In genomic region chr2:88857274-88857741, GRCh38 we compare ENCODE assay signal across 16 cellular contexts.
DNase-seq lines count a peak whose midpoint lies in the region; FAIRE-seq and TF ChIP-seq lines count a peak whose summit lies in the region.
"Had no signal": no experiment of that assay in that cellular context is flagged by ENCODE, and none has a peak within 500 bp of the region (broad histone marks: within the 10 kb centered on the region; RNA-seq: fewer than 3 reads in every experiment).

No MANE protein-coding gene starts in this region.

- H3K4me1 Mint-ChIP-seq in CD14-positive monocyte: peaks cover 7% of the 10 kb centered on the region
- no peaks in the 10 kb centered on the region for H3K4me1 Mint-ChIP-seq in neural progenitor cell

- peak; percentile 92 for TF ChIP-seq POLR2A in GM12892 (IDR thresholded peaks at IDR 0.05; ENCODE audit: low read depth, low read length)

- no CpG with 5 or more reads among the region's 9 CpGs for WGBS in neuronal stem cell (ENCODE audit: extremely low coverage in 2 of 2, insufficient read length in 2 of 2, insufficient replicate concordance in 1 of 2), 2 donors

- H3K4me3 ChIP-seq in KMS-11 (IDR thresholded peaks at IDR 0.05; ENCODE audit: insufficient read depth, low read depth, low read length): peak overlapping the region; percentile 43
- H3K4me3 ChIP-seq in neuronal stem cell (ENCODE audit: low read length in 2 of 2): no peak overlapping the region
- H3K4me3 ChIP-seq in neural progenitor cell: no peak overlapping the region
- H3K4me3 ChIP-seq: gastroesophageal sphincter, K562, testis had no signal

- H3K27ac Mint-ChIP-seq in CD14-positive monocyte: no peak overlapping the region
- no peak overlapping the region for H3K27ac Mint-ChIP-seq in neural progenitor cell
- H3K27ac Mint-ChIP-seq: immature natural killer cell had no signal

- peaks cover 59% of the 10 kb centered on the region for H3K4me1 ChIP-seq in KMS-11 (ENCODE audit: low read depth, poor library complexity, severe bottlenecking)
- H3K4me1 ChIP-seq in neuronal stem cell (ENCODE audit: control insufficient read depth in 2 of 2, insufficient read depth in 1 of 2, low read depth in 1 of 2, low read length in 2 of 2): peaks cover 0 to 9% of the 10 kb centered on the region in 2 donors
- H3K4me1 ChIP-seq in neural progenitor cell: no peaks in the 10 kb centered on the region
- H3K4me1 ChIP-seq: gastroesophageal sphincter, testis had no signal

- H3K4me2 ChIP-seq in KMS-11 (peak overlapping the region; percentile 98), neuronal stem cell (ENCODE audit: insufficient read depth, low read length, poor library complexity, severe bottlenecking) (no peak overlapping the region), neural progenitor cell (no peak overlapping the region)

- H3K27ac ChIP-seq in KMS-11: peak overlapping the region; percentile 100
- H3K27ac ChIP-seq in neuronal stem cell (replicated peaks; ENCODE audit: low read length): no peak overlapping the region
- H3K27ac ChIP-seq in neural progenitor cell: no peak overlapping the region
- H3K27ac ChIP-seq: gastroesophageal sphincter, testis, WERI-Rb-1 had no signal

- H3F3A ChIP-seq in neural progenitor cell (ENCODE audit: low read depth): no peaks in the 10 kb centered on the region

- H3K9me3 Mint-ChIP-seq in CD14-positive monocyte (no peaks in the 10 kb centered on the region), neural progenitor cell (peaks cover 2% of the 10 kb centered on the region)
- H3K9me3 Mint-ChIP-seq: immature natural killer cell had no signal

- H3K79me1 ChIP-seq in neuronal stem cell (ENCODE audit: low read depth, low read length): no peaks in the 10 kb centered on the region

- H4K91ac ChIP-seq in neuronal stem cell (ENCODE audit: low read depth, low read length, poor library complexity): no peak overlapping the region

- H2AFZ ChIP-seq in KMS-11 (ENCODE audit: low read depth) (no peak overlapping the region), neuronal stem cell (ENCODE audit: low read length) (no peak overlapping the region), neural progenitor cell (replicated peaks) (no peak overlapping the region)

- no peak for TF ChIP-seq CTCF in KMS-11 (conservative IDR thresholded peaks at IDR 0.05; ENCODE audit: low read depth, low read length)
- no peak for TF ChIP-seq CTCF in CD14-positive monocyte (IDR thresholded peaks at IDR 0.05)
- TF ChIP-seq CTCF in neural progenitor cell (IDR thresholded peaks at IDR 0.05): no peak

- H2BK12ac ChIP-seq in neuronal stem cell (ENCODE audit: low read length): no peak overlapping the region

- H3K9me3 ChIP-seq in neuronal stem cell (replicated peaks in 1 of 2; ENCODE audit: control insufficient read depth in 2 of 2, insufficient read depth in 1 of 2, low read depth in 1 of 2, low read length in 2 of 2) (no peaks in the 10 kb centered on the region), neural progenitor cell (ENCODE audit: low read depth) (peaks cover 33% of the 10 kb centered on the region)
- H3K9me3 ChIP-seq: gastroesophageal sphincter, testis had no signal

- H3K27me3 ChIP-seq in KMS-11 (ENCODE audit: insufficient read depth, low read depth) (peaks cover 7% of the 10 kb centered on the region; the same call in 1 of the 2 replicates), neuronal stem cell (ENCODE audit: control insufficient read depth in 3 of 3, insufficient read depth in 3 of 3, low read depth in 1 of 3, low read length in 3 of 3) (peaks cover 0 to 24% (median 0%) of the 10 kb centered on the region in 3 experiments), neural progenitor cell (no peaks in the 10 kb centered on the region)
- H3K27me3 ChIP-seq: gastroesophageal sphincter, testis had no signal

- no peak overlapping the region for H3K4me3 Mint-ChIP-seq in CD14-positive monocyte
- H3K4me3 Mint-ChIP-seq in neural progenitor cell: no peak overlapping the region
- H3K4me3 Mint-ChIP-seq: immature natural killer cell had no signal

- H3K18ac ChIP-seq in neuronal stem cell (ENCODE audit: low read length): peak overlapping the region; percentile 84

- H3K36me3 ChIP-seq in KMS-11 (ENCODE audit: insufficient read depth): peaks cover 31% of the 10 kb centered on the region
- H3K36me3 ChIP-seq in neuronal stem cell (replicated peaks in 1 of 2; ENCODE audit: control insufficient read depth in 2 of 2, insufficient read depth in 2 of 2, low read length in 2 of 2): no peaks in the 10 kb centered on the region
- H3K36me3 ChIP-seq in neural progenitor cell: no peaks in the 10 kb centered on the region
- H3K36me3 ChIP-seq: gastroesophageal sphincter, WERI-Rb-1 had no signal

- H2BK5ac ChIP-seq in neuronal stem cell (ENCODE audit: low read length): no peak overlapping the region

- H2BK120ac ChIP-seq in neuronal stem cell (ENCODE audit: low read depth, low read length): no peak overlapping the region

- H3K4ac ChIP-seq in neuronal stem cell (ENCODE audit: low read length): no peak overlapping the region

- H4K20me1 ChIP-seq in KMS-11 (ENCODE audit: insufficient read depth) (peaks cover 4% of the 10 kb centered on the region), neural progenitor cell (ENCODE audit: low read depth) (no peaks in the 10 kb centered on the region)

- DNase-seq in GM12892 (ENCODE audit: insufficient read length): no peak
- peak; percentile 34 for DNase-seq in central memory CD4-positive, alpha-beta T cell
- no peak for DNase-seq in neuronal stem cell (ENCODE audit: low spot score)
- no peak for DNase-seq in CD14-positive monocyte (ENCODE audit: low spot score)
- DNase-seq in neural progenitor cell (ENCODE audit: low spot score): no peak
- DNase-seq in stimulated activated CD4-positive, alpha-beta T cell treated with anti-CD3 and anti-CD28 coated beads, Interleukin-2, amount 100 ng/mL, for 24 hours: no peak
- DNase-seq: activated gamma-delta T cell, amygdala, NCI-H1417 treated with DMSO at 0.1 percent for 48 hours, NCI-H510A treated with DMSO at 0.1 percent for 48 hours, testis, WERI-Rb-1 had no signal

- peak; percentile 85 for FAIRE-seq in GM12892 (lab: Jason Lieb, UNC)
- FAIRE-seq: K562 had no signal

- H3K9ac ChIP-seq in KMS-11 (peak overlapping the region; percentile 100), neuronal stem cell (ENCODE audit: low read depth, low read length, poor library complexity) (no peak overlapping the region), neural progenitor cell (no peak overlapping the region)

- intact Hi-C loops in CD14-positive monocyte (cut with micrococcal nuclease): no loop called here

- no peak overlapping the region for H2BK15ac ChIP-seq in neuronal stem cell (ENCODE audit: low read length)

- H3K27me3 Mint-ChIP-seq in CD14-positive monocyte (ENCODE audit: low read depth in 3 of 3): peaks cover 0 to 4% (median 0%) of the 10 kb centered on the region in 3 donors
- peaks cover 5% of the 10 kb centered on the region for H3K27me3 Mint-ChIP-seq in neural progenitor cell (ENCODE audit: insufficient read depth, low read depth)

- H2AK5ac ChIP-seq in neuronal stem cell (ENCODE audit: low read depth, low read length): no peak overlapping the region

- H3K36me3 Mint-ChIP-seq in CD14-positive monocyte (no peaks in the 10 kb centered on the region), neural progenitor cell (no peaks in the 10 kb centered on the region)
- H3K36me3 Mint-ChIP-seq: immature natural killer cell had no signal

- H3K23ac ChIP-seq in neuronal stem cell (ENCODE audit: low read depth, low read length, poor library complexity): no peak overlapping the region

- no peak overlapping the region for H4K8ac ChIP-seq in neuronal stem cell (ENCODE audit: low read depth, low read length)

- H3K14ac ChIP-seq in neuronal stem cell (ENCODE audit: low read length): no peak overlapping the region

- H3K79me2 ChIP-seq in KMS-11 (ENCODE audit: insufficient read depth, low read depth) (peaks cover 78% of the 10 kb centered on the region), neural progenitor cell (ENCODE audit: low read depth) (no peaks in the 10 kb centered on the region)
